ENCODE assay signal across 31 cellular contexts in the genomic region with DNA sequence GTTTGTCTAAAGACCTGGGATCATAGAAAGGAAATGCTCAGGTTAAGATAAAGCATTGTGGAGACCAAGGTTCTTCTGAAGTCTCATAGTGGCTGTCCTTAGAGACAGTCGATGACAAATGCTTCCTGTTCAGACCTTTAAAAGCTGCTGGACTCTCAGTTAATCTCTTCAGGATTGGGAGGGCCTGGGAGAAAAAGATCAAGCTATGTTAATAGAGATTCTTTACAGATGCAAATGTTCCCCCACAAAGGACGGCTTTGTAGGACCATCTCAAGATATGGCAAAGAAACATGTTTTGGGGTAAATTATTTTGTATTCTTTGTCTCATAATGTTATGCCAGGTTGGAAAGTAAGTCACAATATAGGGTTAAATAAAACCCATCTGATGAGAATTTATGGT.
"Had no signal": no experiment of that assay in that cellular context is flagged by ENCODE, and none has a peak within 500 bp of the region (broad histone marks: within the 10 kb centered on the region; RNA-seq: fewer than 3 reads in every experiment).

No MANE protein-coding gene starts in this region.

- H3K4me1 Mint-ChIP-seq: activated CD4-positive, alpha-beta memory T cell treated with anti-CD3 and anti-CD28 coated beads, Interleukin-2, amount 10 ng/mL, durations not matched to agents 7 days and 5 days; central memory CD8-positive, alpha-beta T cell had no signal

- H3K36me3 ChIP-seq: brain microvascular endothelial cell, gastrocnemius medialis, heart left ventricle had no signal

- H3K27ac Mint-ChIP-seq: activated CD4-positive, alpha-beta memory T cell treated with anti-CD3 and anti-CD28 coated beads, Interleukin-2, amount 10 ng/mL, durations not matched to agents 7 days and 5 days; activated CD4-positive, alpha-beta T cell treated with anti-CD3 and anti-CD28 coated beads, Interleukin-2, amount 10 ng/mL, durations not matched to agents 7 days and 5 days; activated naive CD8-positive, alpha-beta T cell; activated T-helper 17 cell treated with anti-CD3 and anti-CD28 coated beads, Interleukin-2, amount 50 U/mL, for 72 hours; dendritic cell treated with granulocyte-macrophage colony-stimulating factor and Interleukin-4, amounts not matched to agents 40 ng/mL and 50 ng/mL, for 4 days; T-helper 17 cell; T-helper 2 cell treated with Interferon-gamma antibody and Interleukin-4, amounts not matched to agents 5 μg/mL and 100 μg/mL, for 36 hours; WTC11 had no signal

- H3K27me3 Mint-ChIP-seq: activated CD4-positive, alpha-beta memory T cell treated with anti-CD3 and anti-CD28 coated beads, Interleukin-2, amount 10 ng/mL, durations not matched to agents 7 days and 5 days; activated CD4-positive, alpha-beta T cell treated with anti-CD3 and anti-CD28 coated beads, Interleukin-2, amount 10 ng/mL, durations not matched to agents 7 days and 5 days; activated T-helper 17 cell treated with anti-CD3 and anti-CD28 coated beads, Interleukin-2, amount 50 U/mL, for 72 hours; dendritic cell treated with granulocyte-macrophage colony-stimulating factor and Interleukin-4, amounts not matched to agents 40 ng/mL and 50 ng/mL, for 4 days had no signal

- H3K9me3 ChIP-seq: esophagus muscularis mucosa, gastrocnemius medialis, heart left ventricle had no signal

- ATAC-seq: activated T-cell treated with anti-CD3 and anti-CD28 coated beads, Interleukin-2, amount 50 U/mL, for 4 hours; activated T-helper 17 cell treated with anti-CD3 and anti-CD28 coated beads, Interleukin-2, amount 50 U/mL, for 72 hours; foreskin keratinocyte; gastrocnemius medialis; heart left ventricle; T-helper 17 cell; WTC11 had no signal

- H3K4me3 ChIP-seq: coronary artery, dorsolateral prefrontal cortex, esophagus muscularis mucosa, gastrocnemius medialis, heart left ventricle had no signal

- H3K36me3 Mint-ChIP-seq: activated naive CD8-positive, alpha-beta T cell; WTC11 had no signal

- H3K4me3 Mint-ChIP-seq: activated CD4-positive, alpha-beta memory T cell treated with anti-CD3 and anti-CD28 coated beads, Interleukin-2, amount 10 ng/mL, durations not matched to agents 7 days and 5 days; activated CD4-positive, alpha-beta T cell treated with anti-CD3 and anti-CD28 coated beads, Interleukin-2, amount 10 ng/mL, durations not matched to agents 7 days and 5 days; activated naive CD8-positive, alpha-beta T cell; activated T-cell treated with anti-CD3 and anti-CD28 coated beads, Interleukin-2, amount 50 U/mL, for 4 hours; activated T-helper 17 cell treated with anti-CD3 and anti-CD28 coated beads, Interleukin-2, amount 50 U/mL, for 72 hours; central memory CD8-positive, alpha-beta T cell; dendritic cell treated with granulocyte-macrophage colony-stimulating factor and Interleukin-4, amounts not matched to agents 40 ng/mL and 50 ng/mL, for 4 days; T-helper 17 cell; T-helper 2 cell treated with Interferon-gamma antibody and Interleukin-4, amounts not matched to agents 5 μg/mL and 100 μg/mL, for 36 hours; WTC11 had no signal

- H3K9me3 Mint-ChIP-seq: activated CD4-positive, alpha-beta memory T cell treated with anti-CD3 and anti-CD28 coated beads, Interleukin-2, amount 10 ng/mL, durations not matched to agents 7 days and 5 days; activated CD4-positive, alpha-beta T cell treated with anti-CD3 and anti-CD28 coated beads, Interleukin-2, amount 10 ng/mL, durations not matched to agents 7 days and 5 days; activated T-cell treated with anti-CD3 and anti-CD28 coated beads, Interleukin-2, amount 50 U/mL, for 4 hours; activated T-helper 17 cell treated with anti-CD3 and anti-CD28 coated beads, Interleukin-2, amount 50 U/mL, for 72 hours; central memory CD8-positive, alpha-beta T cell; dendritic cell treated with granulocyte-macrophage colony-stimulating factor and Interleukin-4, amounts not matched to agents 40 ng/mL and 50 ng/mL, for 4 days; T-helper 2 cell treated with Interferon-gamma antibody and Interleukin-4, amounts not matched to agents 5 μg/mL and 100 μg/mL, for 36 hours; WTC11 had no signal

- H3K27me3 ChIP-seq: brain microvascular endothelial cell, foreskin keratinocyte, heart left ventricle had no signal

- H3K4me1 ChIP-seq: esophagus muscularis mucosa, gastrocnemius medialis, heart left ventricle had no signal

- DNase-seq: activated CD4-positive, alpha-beta memory T cell treated with anti-CD3 and anti-CD28 coated beads, Interleukin-2, amount 10 ng/mL, durations not matched to agents 7 days and 5 days; activated CD4-positive, alpha-beta T cell treated with anti-CD3 and anti-CD28 coated beads for 1 hour; activated CD4-positive, alpha-beta T cell treated with anti-CD3 and anti-CD28 coated beads for 4 hours; activated CD4-positive, alpha-beta T cell treated with anti-CD3 and anti-CD28 coated beads, Interleukin-2, amount 10 ng/mL, durations not matched to agents 7 days and 5 days; activated CD4-positive, alpha-beta T cell treated with anti-CD3 and anti-CD28 coated beads, Interleukin-2, amount 50 U/mL, for 4 hours; activated effector memory CD4-positive, alpha-beta T cell treated with Interleukin-2 at 50 U/mL for 16 hours; activated gamma-delta T cell treated with Interleukin-2 at 50 U/mL for 16 hours; activated naive CD4-positive, alpha-beta T cell treated with anti-CD3 and anti-CD28 coated beads, Interleukin-2, amount 50 U/mL, for 16 hours; activated naive CD4-positive, alpha-beta T cell treated with Interleukin-2 at 50 U/mL for 16 hours; activated T-cell treated with anti-CD3 and anti-CD28 coated beads, Interleukin-2, amount 50 U/mL, for 4 hours; amniotic stem cell; anterior cingulate cortex; brain microvascular endothelial cell; effector memory CD4-positive, alpha-beta T cell; erythroblast; foreskin keratinocyte; gastrocnemius medialis; glutamatergic neuron; heart left ventricle; T-helper 1 cell; T-helper 17 cell; T1000 had no signal

- H3K27ac ChIP-seq: brain microvascular endothelial cell, coronary artery, dorsolateral prefrontal cortex, esophagus muscularis mucosa, foreskin keratinocyte, gastrocnemius medialis, heart left ventricle had no signal
